Comparison of ENCODE assay signal across 24 cellular contexts in genomic region chr2:240367721-240368120, GRCh38.
"Had no signal": no experiment of that assay in that cellular context is flagged by ENCODE, and none has a peak within 500 bp of the region (broad histone marks: within the 10 kb centered on the region; RNA-seq: fewer than 3 reads in every experiment).

No MANE protein-coding gene starts in this region.

- H3K27me3 ChIP-seq: adrenal gland had no signal

- H3K4me3 ChIP-seq: adrenal gland, SK-N-MC had no signal

- H3K27ac ChIP-seq: SK-N-MC, VCaP had no signal

- ATAC-seq: activated T-helper 17 cell treated with anti-CD3 and anti-CD28 coated beads, Interleukin-2, amount 50 U/mL, for 72 hours; T-cell had no signal

- H3K36me3 ChIP-seq: adrenal gland had no signal

- DNase-seq: activated CD4-positive, alpha-beta memory T cell treated with anti-CD3 and anti-CD28 coated beads for 36 hours; activated CD4-positive, alpha-beta T cell treated with anti-CD3 and anti-CD28 coated beads, Interleukin-2, amount 10 ng/mL, durations not matched to agents 7 days and 5 days; activated CD4-positive, CD25-positive, alpha-beta regulatory T cell; activated CD8-positive, alpha-beta memory T cell treated with anti-CD3 and anti-CD28 coated beads for 24 hours; activated gamma-delta T cell treated with Interleukin-2 at 50 U/mL for 16 hours; activated naive CD4-positive, alpha-beta T cell treated with anti-CD3 and anti-CD28 coated beads, Interleukin-2, amount 10 ng/mL, durations not matched to agents 7 days and 5 days; activated naive CD8-positive, alpha-beta T cell treated with anti-CD3 and anti-CD28 coated beads, Interleukin-2, amount 10 ng/mL, durations not matched to agents 7 days and 5 days; activated T-cell treated with anti-CD3 and anti-CD28 coated beads for 4 hours; activated T-cell treated with anti-CD3 and anti-CD28 coated beads, Interleukin-2, amount 50 U/mL, for 48 hours; adrenal gland; anterior cingulate cortex; MM.1S; NCI-H1105; NCI-H1436 treated with DMSO at 0.1 percent for 48 hours; NCI-H187; NCI-H2081; NCI-H446; NCI-H524; T-cell; T-helper 2 cell; T1000 had no signal

- H3K9me3 ChIP-seq: adrenal gland had no signal
